2 cellular contexts compared by ENCODE assay signal in genomic region chr11:118229274-118229847, GRCh38.
TF ChIP-seq lines count a peak whose summit lies in the region.

No MANE protein-coding gene starts in this region.

TF ChIP-seq in SK-N-SH, 30 proteins besides CTCF, POLR2A, EP300 and RAD21 (continued from another document):
- TF ChIP-seq ZBTB33 (IDR thresholded peaks at IDR 0.05; ENCODE audit: borderline replicate concordance, low read depth) (no peak), POLR2AphosphoS5 (IDR thresholded peaks at IDR 0.05; ENCODE audit: low read depth, low read length) (no peak), CHD2 (IDR thresholded peaks at IDR 0.05; ENCODE audit: low read length, partially characterized antibody) (no peak), MAX (IDR thresholded peaks at IDR 0.05; ENCODE audit: low read depth) (no peak), RXRA (IDR thresholded peaks at IDR 0.05; ENCODE audit: borderline replicate concordance, low read depth) (no peak), SIN3A (IDR thresholded peaks at IDR 0.05; ENCODE audit: borderline replicate concordance, low read depth, low read length) (no peak), REST (IDR thresholded peaks at IDR 0.05; ENCODE audit: low read depth, low read length) (no peak), RFX5 (IDR thresholded peaks at IDR 0.05; ENCODE audit: low read length) (no peak), IRF3 (IDR thresholded peaks at IDR 0.05; ENCODE audit: low read depth, low read length) (no peak), TAF1 (IDR thresholded peaks at IDR 0.05; ENCODE audit: borderline replicate concordance, low read depth, low read length) (no peak), NRF1 (IDR thresholded peaks at IDR 0.05; ENCODE audit: low read depth, low read length) (no peak), TEAD4 (IDR thresholded peaks at IDR 0.05; ENCODE audit: borderline replicate concordance, insufficient read depth) (no peak), GABPA (IDR thresholded peaks at IDR 0.05; ENCODE audit: low read depth) (no peak), MEF2A (IDR thresholded peaks at IDR 0.05; ENCODE audit: borderline replicate concordance, low read depth) (no peak), SMC3 (IDR thresholded peaks at IDR 0.05; ENCODE audit: low read depth, low read length) (no peak)

TF ChIP-seq in SK-N-SH treated with all-trans-retinoic acid at 6 μM for 48 hours, 23 proteins besides CTCF, POLR2A, EP300 and RAD21 (continued from another document):
- no peak for TF ChIP-seq CSRNP3 (CRISPR knock-in tag; IDR thresholded peaks at IDR 0.05)
- no peak for TF ChIP-seq CREB5 (CRISPR knock-in tag; IDR thresholded peaks at IDR 0.05; ENCODE audit: low read depth)
- no peak for TF ChIP-seq ZFP30 (CRISPR knock-in tag; IDR thresholded peaks at IDR 0.05)
- no peak for TF ChIP-seq ZNF565 (CRISPR knock-in tag; conservative IDR thresholded peaks at IDR 0.05; ENCODE audit: low read depth)
- TF ChIP-seq GLIS3 (CRISPR knock-in tag; IDR thresholded peaks at IDR 0.05) = no peak
- TF ChIP-seq PPARA (CRISPR knock-in tag; IDR thresholded peaks at IDR 0.05; ENCODE audit: borderline replicate concordance) = no peak
- no peak for TF ChIP-seq POU6F1 (CRISPR knock-in tag; IDR thresholded peaks at IDR 0.05; ENCODE audit: borderline replicate concordance, low read depth)
- no peak for TF ChIP-seq ZNF8 (CRISPR knock-in tag; IDR thresholded peaks at IDR 0.05)
